In the genomic region with DNA sequence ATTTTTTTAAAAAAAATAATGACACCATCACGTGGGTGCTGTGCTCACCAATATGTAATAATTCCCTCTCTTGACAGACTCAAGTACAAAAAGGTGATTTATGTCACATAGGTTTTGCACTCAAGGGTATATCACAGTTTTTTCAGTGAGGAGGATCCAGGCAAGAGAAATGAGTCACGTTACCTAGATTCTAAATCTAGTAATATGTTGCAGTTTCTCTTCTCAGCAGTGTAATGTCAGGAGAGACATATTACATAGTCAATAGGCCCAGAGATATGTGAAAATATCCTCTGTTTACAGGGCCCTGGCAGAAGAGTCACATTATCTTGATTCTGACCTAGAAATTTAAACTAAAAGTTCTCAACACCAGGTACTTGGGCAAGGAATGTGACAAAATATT, we compare ENCODE assay signal across 26 cellular contexts.
DNase-seq lines count a peak whose midpoint lies in the region; ATAC-seq, FAIRE-seq and TF ChIP-seq lines count a peak whose summit lies in the region.
"Had no signal": no experiment of that assay in that cellular context is flagged by ENCODE, and none has a peak within 500 bp of the region (broad histone marks: within the 10 kb centered on the region; RNA-seq: fewer than 3 reads in every experiment).

No MANE protein-coding gene starts in this region.

- H4K20me1 ChIP-seq in astrocyte (ENCODE audit: insufficient read depth, low read length): no peaks in the 10 kb centered on the region
- H4K20me1 ChIP-seq: BLaER1 treated with 17β-estradiol and CSF1 and Interleukin-3, amounts not matched to agents 10 nM and 100 nM had no signal

- CTCF ChIA-PET in activated CD4-positive, alpha-beta T cell treated with anti-CD3 and anti-CD28 coated beads for 36 hours (lab: Charles Lee): no interaction called here
- CTCF ChIA-PET in CD8-positive, alpha-beta memory T cell (lab: Charles Lee): no interaction called here

- no peaks in the 10 kb centered on the region for H3K79me2 ChIP-seq in astrocyte (ENCODE audit: insufficient read depth, low read length)

- H3K4me2 ChIP-seq in astrocyte (ENCODE audit: low read length): peak overlapping the region; percentile 26
- H3K4me2 ChIP-seq: A549; BLaER1 treated with 17β-estradiol and CSF1 and Interleukin-3, amounts not matched to agents 10 nM and 100 nM had no signal

- H3K4me3 ChIP-seq in astrocyte (ENCODE audit: insufficient read depth, low read depth, low read length): no peak overlapping the region
- H3K4me3 ChIP-seq in CD8-positive, alpha-beta memory T cell (ENCODE audit: low read length): no peak overlapping the region
- H3K4me3 ChIP-seq: A549; BLaER1 treated with 17β-estradiol and CSF1 and Interleukin-3, amounts not matched to agents 10 nM and 100 nM; GM12878 had no signal

- no peak for TF ChIP-seq CTCF in astrocyte (IDR thresholded peaks at IDR 0.05; ENCODE audit: insufficient read depth, low read depth, low read length)

- no peaks in the 10 kb centered on the region for H3K9me3 ChIP-seq in astrocyte (ENCODE audit: insufficient read depth, low read depth, low read length)
- H3K9me3 ChIP-seq in CD8-positive, alpha-beta memory T cell (ENCODE audit: low read length): no peaks in the 10 kb centered on the region
- H3K9me3 ChIP-seq: A549; BLaER1 treated with 17β-estradiol and CSF1 and Interleukin-3, amounts not matched to agents 10 nM and 100 nM had no signal

- H3K27me3 Mint-ChIP-seq in activated CD4-positive, alpha-beta T cell treated with anti-CD3 and anti-CD28 coated beads for 36 hours: no peaks in the 10 kb centered on the region
- no peaks in the 10 kb centered on the region for H3K27me3 Mint-ChIP-seq in activated CD4-positive, alpha-beta T cell treated with anti-CD3 and anti-CD28 coated beads, Interleukin-2, amount 10 ng/mL, durations not matched to agents 24 days and 14 days
- no peaks in the 10 kb centered on the region for H3K27me3 Mint-ChIP-seq in astrocyte (ENCODE audit: low read depth, unreplicated experiment)
- no peaks in the 10 kb centered on the region for H3K27me3 Mint-ChIP-seq in CD8-positive, alpha-beta memory T cell
- H3K27me3 Mint-ChIP-seq: B cell; CD4-positive, alpha-beta T cell had no signal

- H2AFZ ChIP-seq in astrocyte (ENCODE audit: low read depth, low read length): no peak overlapping the region

- DNase-seq in activated CD4-positive, alpha-beta T cell treated with anti-CD3 and anti-CD28 coated beads for 36 hours: no peak
- DNase-seq in activated CD4-positive, alpha-beta T cell treated with anti-CD3 and anti-CD28 coated beads, Interleukin-2, amount 10 ng/mL, durations not matched to agents 24 days and 14 days: no peak
- no peak for DNase-seq in astrocyte (ENCODE audit: low read depth)
- no peak for DNase-seq in stimulated activated effector memory CD8-positive, alpha-beta T cell treated with anti-CD3 and anti-CD28 coated beads, Interleukin-12 subunit alpha, Interleukin-12 subunit beta, amount 100 ng/mL, for 72 hours (ENCODE audit: low spot score in 2 of 2)
- DNase-seq in putamen (ENCODE audit: low spot score): no peak
- no peak for DNase-seq in CD8-positive, alpha-beta memory T cell
- DNase-seq: AML-193; CD4-positive, alpha-beta T cell; CD8-positive, alpha-beta T cell; COR-L47; DMS 273 treated with DMSO at 0.1 percent for 48 hours; DMS153; DMS53; DMS79; DND-41; GDM1 had no signal

- no peak overlapping the region for H3K27ac Mint-ChIP-seq in activated CD4-positive, alpha-beta T cell treated with anti-CD3 and anti-CD28 coated beads for 36 hours
- H3K27ac Mint-ChIP-seq in activated CD4-positive, alpha-beta T cell treated with anti-CD3 and anti-CD28 coated beads, Interleukin-2, amount 10 ng/mL, durations not matched to agents 24 days and 14 days: no peak overlapping the region
- H3K27ac Mint-ChIP-seq in astrocyte (ENCODE audit: unreplicated experiment): peak overlapping the region; percentile 66
- no peak overlapping the region for H3K27ac Mint-ChIP-seq in stimulated activated effector memory CD8-positive, alpha-beta T cell treated with anti-CD3 and anti-CD28 coated beads, Interleukin-12 subunit alpha, Interleukin-12 subunit beta, amount 100 ng/mL, for 72 hours
- no peak overlapping the region for H3K27ac Mint-ChIP-seq in CD8-positive, alpha-beta memory T cell
- H3K27ac Mint-ChIP-seq: B cell; CD4-positive, alpha-beta T cell; CD8-positive, alpha-beta T cell had no signal

- no peaks in the 10 kb centered on the region for H3K36me3 Mint-ChIP-seq in activated CD4-positive, alpha-beta T cell treated with anti-CD3 and anti-CD28 coated beads for 36 hours (ENCODE audit: low read depth)
- H3K36me3 Mint-ChIP-seq in activated CD4-positive, alpha-beta T cell treated with anti-CD3 and anti-CD28 coated beads, Interleukin-2, amount 10 ng/mL, durations not matched to agents 24 days and 14 days (ENCODE audit: low read depth): no peaks in the 10 kb centered on the region
- H3K36me3 Mint-ChIP-seq in astrocyte (ENCODE audit: low read depth, unreplicated experiment): no peaks in the 10 kb centered on the region
- no peaks in the 10 kb centered on the region for H3K36me3 Mint-ChIP-seq in stimulated activated effector memory CD8-positive, alpha-beta T cell treated with anti-CD3 and anti-CD28 coated beads, Interleukin-12 subunit alpha, Interleukin-12 subunit beta, amount 100 ng/mL, for 72 hours
- no peaks in the 10 kb centered on the region for H3K36me3 Mint-ChIP-seq in CD8-positive, alpha-beta memory T cell
- H3K36me3 Mint-ChIP-seq: CD8-positive, alpha-beta T cell had no signal

- H3K36me3 ChIP-seq in astrocyte (ENCODE audit: insufficient read depth, low read length): no peaks in the 10 kb centered on the region
- no peaks in the 10 kb centered on the region for H3K36me3 ChIP-seq in CD8-positive, alpha-beta memory T cell (ENCODE audit: insufficient read depth, low read length)
- H3K36me3 ChIP-seq: BLaER1 treated with 17β-estradiol and CSF1 and Interleukin-3, amounts not matched to agents 10 nM and 100 nM had no signal

- intact Hi-C loops in activated CD4-positive, alpha-beta T cell treated with anti-CD3 and anti-CD28 coated beads for 36 hours (cut with DNase I, micrococcal nuclease): no loop called here
- intact Hi-C loops in activated CD4-positive, alpha-beta T cell treated with anti-CD3 and anti-CD28 coated beads, Interleukin-2, amount 10 ng/mL, durations not matched to agents 24 days and 14 days (cut with micrococcal nuclease): no loop called here

- H3K9ac ChIP-seq in astrocyte (ENCODE audit: low read length): no peak overlapping the region
- H3K9ac ChIP-seq: BLaER1 treated with 17β-estradiol and CSF1 and Interleukin-3, amounts not matched to agents 10 nM and 100 nM had no signal

- FAIRE-seq in astrocyte (lab: Jason Lieb, UNC): no peak
- FAIRE-seq: A549, GM12878, GM12892, GM18507, GM19239 had no signal

- H3K27ac ChIP-seq in astrocyte (ENCODE audit: low read depth, low read length): peak overlapping the region; percentile 71
- no peak overlapping the region for H3K27ac ChIP-seq in CD8-positive, alpha-beta memory T cell (ENCODE audit: low read depth, low read length)
- H3K27ac ChIP-seq: 22Rv1; A549; BLaER1 treated with 17β-estradiol and CSF1 and Interleukin-3, amounts not matched to agents 10 nM and 100 nM; C4-2B had no signal

- H3K4me1 ChIP-seq in astrocyte (ENCODE audit: insufficient read depth, low read length): no peaks in the 10 kb centered on the region
- no peaks in the 10 kb centered on the region for H3K4me1 ChIP-seq in CD8-positive, alpha-beta memory T cell (ENCODE audit: insufficient read depth, low read length)
- H3K4me1 ChIP-seq: A549; BLaER1 treated with 17β-estradiol and CSF1 and Interleukin-3, amounts not matched to agents 10 nM and 100 nM had no signal

- POLR2A ChIA-PET in activated CD4-positive, alpha-beta T cell treated with anti-CD3 and anti-CD28 coated beads for 36 hours (lab: Charles Lee): no interaction called here
- POLR2A ChIA-PET in CD8-positive, alpha-beta memory T cell (lab: Charles Lee): no interaction called here

- no peak overlapping the region for H3K4me3 Mint-ChIP-seq in activated CD4-positive, alpha-beta T cell treated with anti-CD3 and anti-CD28 coated beads for 36 hours
- H3K4me3 Mint-ChIP-seq in activated CD4-positive, alpha-beta T cell treated with anti-CD3 and anti-CD28 coated beads, Interleukin-2, amount 10 ng/mL, durations not matched to agents 24 days and 14 days: no peak overlapping the region
- no peak overlapping the region for H3K4me3 Mint-ChIP-seq in astrocyte (ENCODE audit: unreplicated experiment)
- no peak overlapping the region for H3K4me3 Mint-ChIP-seq in stimulated activated effector memory CD8-positive, alpha-beta T cell treated with anti-CD3 and anti-CD28 coated beads, Interleukin-12 subunit alpha, Interleukin-12 subunit beta, amount 100 ng/mL, for 72 hours
- H3K4me3 Mint-ChIP-seq in CD8-positive, alpha-beta memory T cell: no peak overlapping the region
- H3K4me3 Mint-ChIP-seq: B cell; CD4-positive, alpha-beta T cell; CD8-positive, alpha-beta T cell had no signal

- H3K27me3 ChIP-seq in astrocyte (ENCODE audit: insufficient read depth, low read length): no peaks in the 10 kb centered on the region
- no peaks in the 10 kb centered on the region for H3K27me3 ChIP-seq in CD8-positive, alpha-beta memory T cell (ENCODE audit: insufficient read depth, low read length, poor library complexity, severe bottlenecking)
- H3K27me3 ChIP-seq: BLaER1 treated with 17β-estradiol and CSF1 and Interleukin-3, amounts not matched to agents 10 nM and 100 nM had no signal

- H3K9me3 Mint-ChIP-seq in activated CD4-positive, alpha-beta T cell treated with anti-CD3 and anti-CD28 coated beads for 36 hours (ENCODE audit: low read depth): no peaks in the 10 kb centered on the region
- H3K9me3 Mint-ChIP-seq in activated CD4-positive, alpha-beta T cell treated with anti-CD3 and anti-CD28 coated beads, Interleukin-2, amount 10 ng/mL, durations not matched to agents 24 days and 14 days: no peaks in the 10 kb centered on the region
- H3K9me3 Mint-ChIP-seq in astrocyte (ENCODE audit: unreplicated experiment): no peaks in the 10 kb centered on the region
- no peaks in the 10 kb centered on the region for H3K9me3 Mint-ChIP-seq in stimulated activated effector memory CD8-positive, alpha-beta T cell treated with anti-CD3 and anti-CD28 coated beads, Interleukin-12 subunit alpha, Interleukin-12 subunit beta, amount 100 ng/mL, for 72 hours
- no peaks in the 10 kb centered on the region for H3K9me3 Mint-ChIP-seq in CD8-positive, alpha-beta memory T cell
- H3K9me3 Mint-ChIP-seq: CD4-positive, alpha-beta T cell; CD8-positive, alpha-beta T cell had no signal

- H3K4me1 Mint-ChIP-seq in activated CD4-positive, alpha-beta T cell treated with anti-CD3 and anti-CD28 coated beads for 36 hours: peaks cover 2% of the 10 kb centered on the region
- no peaks in the 10 kb centered on the region for H3K4me1 Mint-ChIP-seq in activated CD4-positive, alpha-beta T cell treated with anti-CD3 and anti-CD28 coated beads, Interleukin-2, amount 10 ng/mL, durations not matched to agents 24 days and 14 days
- H3K4me1 Mint-ChIP-seq in astrocyte (ENCODE audit: low read depth, unreplicated experiment): peaks cover 3% of the 10 kb centered on the region
- no peaks in the 10 kb centered on the region for H3K4me1 Mint-ChIP-seq in stimulated activated effector memory CD8-positive, alpha-beta T cell treated with anti-CD3 and anti-CD28 coated beads, Interleukin-12 subunit alpha, Interleukin-12 subunit beta, amount 100 ng/mL, for 72 hours
- no peaks in the 10 kb centered on the region for H3K4me1 Mint-ChIP-seq in CD8-positive, alpha-beta memory T cell
- H3K4me1 Mint-ChIP-seq: B cell had no signal

- ATAC-seq in activated CD4-positive, alpha-beta T cell treated with anti-CD3 and anti-CD28 coated beads for 36 hours: peak; percentile 82
- ATAC-seq in GM18868 (IDR thresholded peaks at IDR 0.05; ENCODE audit: unreplicated experiment): peak; percentile 60
- peak; percentile 76 for ATAC-seq in stimulated activated effector memory CD8-positive, alpha-beta T cell treated with anti-CD3 and anti-CD28 coated beads, Interleukin-12 subunit alpha, Interleukin-12 subunit beta, amount 100 ng/mL, for 72 hours
- ATAC-seq: A549; CD8-positive, alpha-beta T cell; GM12878 had no signal
